Comparison of ENCODE assay signal across 8 cellular contexts in the genomic region with DNA sequence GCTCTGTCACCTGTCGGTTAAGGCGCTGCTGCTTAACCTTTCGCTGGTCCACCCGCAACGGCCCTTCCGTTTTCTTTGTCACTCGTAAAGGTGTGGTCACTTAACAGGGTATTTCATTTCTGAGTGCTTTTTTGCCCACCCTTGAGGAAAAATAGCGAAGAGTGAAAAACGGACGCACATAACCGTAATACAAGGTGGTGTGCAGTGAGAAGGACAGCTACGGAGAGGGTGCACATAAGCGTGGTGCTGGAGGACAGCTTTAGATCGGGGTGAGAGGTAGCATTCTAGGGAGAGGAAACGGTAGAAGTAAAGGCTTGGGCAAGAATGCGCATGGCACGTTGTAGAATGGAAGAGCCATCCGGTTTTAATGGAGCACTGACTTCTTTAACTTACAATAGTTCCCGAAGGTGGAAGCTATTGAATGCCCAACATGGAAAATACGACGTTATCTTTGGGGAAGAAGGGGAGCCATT. TPM values are rescaled to one million over a fixed set of nuclear protein-coding genes. Genes with fewer than 3 reads are reported as not detected.
DNase-seq lines count a peak whose midpoint lies in the region; ATAC-seq and TF ChIP-seq lines count a peak whose summit lies in the region.

No MANE protein-coding gene starts in this region.

- no peaks in the 10 kb centered on the region for H3K9me3 Mint-ChIP-seq in activated naive CD4-positive, alpha-beta T cell treated with anti-CD3 and anti-CD28 coated beads, Interleukin-2, amount 10 ng/mL, durations not matched to agents 7 days and 5 days
- H3K9me3 Mint-ChIP-seq in stimulated activated naive B cell treated with anti-CD40 and anti-IgM and Interleukin-4, amounts not matched to agents 10 μg/mL and 1 μg/mL and 100 μg/mL, for 72 hours, result no peaks in the 10 kb centered on the region

- peak overlapping the region; percentile 93 for H3K4me3 Mint-ChIP-seq in activated naive CD4-positive, alpha-beta T cell treated with anti-CD3 and anti-CD28 coated beads, Interleukin-2, amount 10 ng/mL, durations not matched to agents 7 days and 5 days
- H3K4me3 Mint-ChIP-seq in stimulated activated naive B cell treated with anti-CD40 and anti-IgM and Interleukin-4, amounts not matched to agents 10 μg/mL and 1 μg/mL and 100 μg/mL, for 72 hours, result peak overlapping the region; percentile 93 to 95

- peak overlapping the region; percentile 67 for H3K27ac Mint-ChIP-seq in activated naive CD4-positive, alpha-beta T cell treated with anti-CD3 and anti-CD28 coated beads, Interleukin-2, amount 10 ng/mL, durations not matched to agents 7 days and 5 days
- peak overlapping the region; percentile 100 for H3K27ac Mint-ChIP-seq in stimulated activated naive B cell treated with anti-CD40 and anti-IgM and Interleukin-4, amounts not matched to agents 10 μg/mL and 1 μg/mL and 100 μg/mL, for 72 hours

- CTCF ChIA-PET in activated naive CD4-positive, alpha-beta T cell treated with anti-CD3 and anti-CD28 coated beads, Interleukin-2, amount 10 ng/mL, durations not matched to agents 7 days and 5 days (lab: Charles Lee), result interaction anchor here (0.5 to 1.6 kb wide), 2 partner anchors 13 to 167 kb away, joined by 3 to 7 read pairs; no protein-coding TSS in a partner anchor

- peak overlapping the region; percentile 86 for H3K27ac ChIP-seq in 22Rv1

- peak; percentile 29 to 33 for ATAC-seq in stimulated activated naive B cell treated with anti-CD40 and anti-IgM and Interleukin-4, amounts not matched to agents 10 μg/mL and 1 μg/mL and 100 μg/mL, for 72 hours (replicated peaks)

- H3K9me3 ChIP-seq in iPS-15b (ENCODE audit: control insufficient read depth, insufficient read depth, low read length), result no peaks in the 10 kb centered on the region

- H3K27me3 ChIP-seq in iPS-15b (ENCODE audit: control insufficient read depth, insufficient read depth, low read length), result no peaks in the 10 kb centered on the region

- DNase-seq in GM13977 (ENCODE audit: low spot score), result peak; percentile 42
- DNase-seq in Jurkat, Clone E6-1 (ENCODE audit: low read depth, low spot score), result no peak
- DNase-seq in activated naive CD4-positive, alpha-beta T cell treated with anti-CD3 and anti-CD28 coated beads, Interleukin-2, amount 10 ng/mL, durations not matched to agents 7 days and 5 days, result peak; percentile 52
- peak; percentile 15 for DNase-seq in stimulated activated naive B cell treated with anti-CD40 and anti-IgM and Interleukin-4, amounts not matched to agents 10 μg/mL and 1 μg/mL and 100 μg/mL, for 72 hours
- DNase-seq in midbrain (lab: John Stamatoyannopoulos, UW), result no peak
- no peak for DNase-seq in NCI-H1436 (lab: John Stamatoyannopoulos, UW)

- H3K4me3 ChIP-seq in Jurkat, Clone E6-1 (ENCODE audit: low read length), result peak overlapping the region; percentile 85
- peak overlapping the region; percentile 78 for H3K4me3 ChIP-seq in iPS-15b (ENCODE audit: low read depth, low read length)

- in situ Hi-C loops in GM13977 (cut with MboI; ENCODE audit: low pct_unique_long_range_greater_than_20kb, low sequenced_read_pairs, unreplicated experiment), result no loop called here

- H3K4me1 ChIP-seq in iPS-15b (ENCODE audit: control insufficient read depth, insufficient read depth, low read length), result peaks cover 11% of the 10 kb centered on the region

- H3K27me3 Mint-ChIP-seq in activated naive CD4-positive, alpha-beta T cell treated with anti-CD3 and anti-CD28 coated beads, Interleukin-2, amount 10 ng/mL, durations not matched to agents 7 days and 5 days, result peaks cover 3% of the 10 kb centered on the region
- H3K27me3 Mint-ChIP-seq in stimulated activated naive B cell treated with anti-CD40 and anti-IgM and Interleukin-4, amounts not matched to agents 10 μg/mL and 1 μg/mL and 100 μg/mL, for 72 hours, result no peaks in the 10 kb centered on the region

- peak overlapping the region; percentile 95 for H3K9ac ChIP-seq in iPS-15b (ENCODE audit: low read depth, low read length)

- peaks cover 5% of the 10 kb centered on the region for H3K36me3 ChIP-seq in iPS-15b (ENCODE audit: control insufficient read depth, insufficient read depth, low read length)

- TF ChIP-seq CTCF in 22Rv1 (IDR thresholded peaks at IDR 0.05) (no peak), GM13977 (IDR thresholded peaks at IDR 0.05; ENCODE audit: extremely low read depth, insufficient read depth, missing control alignments) (no peak)

- peaks cover 33% of the 10 kb centered on the region for H3K36me3 Mint-ChIP-seq in activated naive CD4-positive, alpha-beta T cell treated with anti-CD3 and anti-CD28 coated beads, Interleukin-2, amount 10 ng/mL, durations not matched to agents 7 days and 5 days
- peaks cover 15 to 30% of the 10 kb centered on the region in 2 donors for H3K36me3 Mint-ChIP-seq in stimulated activated naive B cell treated with anti-CD40 and anti-IgM and Interleukin-4, amounts not matched to agents 10 μg/mL and 1 μg/mL and 100 μg/mL, for 72 hours

- H3K4me1 Mint-ChIP-seq in activated naive CD4-positive, alpha-beta T cell treated with anti-CD3 and anti-CD28 coated beads, Interleukin-2, amount 10 ng/mL, durations not matched to agents 7 days and 5 days, result peaks cover 57% of the 10 kb centered on the region
- peaks cover 24 to 33% of the 10 kb centered on the region in 2 donors for H3K4me1 Mint-ChIP-seq in stimulated activated naive B cell treated with anti-CD40 and anti-IgM and Interleukin-4, amounts not matched to agents 10 μg/mL and 1 μg/mL and 100 μg/mL, for 72 hours

RNA-seq across cellular contexts. Expression of a gene that starts 0.8 kb away (rescaled TPM):
- polyA plus RNA-seq in Jurkat, Clone E6-1 (2012; ENCODE audit: insufficient read depth, insufficient read length), result 1,210 TPM

RNA-seq across cellular contexts. Expression of a gene that starts 1.2 kb away (rescaled TPM):
- polyA plus RNA-seq in Jurkat, Clone E6-1 (2012; ENCODE audit: insufficient read depth, insufficient read length), result 45.7 TPM

RNA-seq across cellular contexts. Expression of a gene that starts 56.9 kb away (rescaled TPM):
- polyA plus RNA-seq in Jurkat, Clone E6-1 (2012; ENCODE audit: insufficient read depth, insufficient read length), result not detected

Comparison
In these comparisons a context has a peak if more than half of its experiments do, and no peak if none do; other contexts are left out.
1. DNase-seq: peak in GM13977 (single experiment), activated naive CD4-positive, alpha-beta T cell treated with anti-CD3 and anti-CD28 coated beads, Interleukin-2, amount 10 ng/mL, durations not matched to agents 7 days and 5 days (single experiment) and stimulated activated naive B cell treated with anti-CD40 and anti-IgM and Interleukin-4, amounts not matched to agents 10 μg/mL and 1 μg/mL and 100 μg/mL, for 72 hours (single experiment); none in Jurkat, Clone E6-1 (single experiment), midbrain (single experiment) and NCI-H1436 (single experiment).